In genomic region chr7:69186974-69187373, GRCh38 we compare ENCODE assay signal across 7 cellular contexts.
"Had no signal": no experiment of that assay in that cellular context is flagged by ENCODE, and none has a peak within 500 bp of the region (broad histone marks: within the 10 kb centered on the region; RNA-seq: fewer than 3 reads in every experiment).

No MANE protein-coding gene starts in this region.

- H3K27ac ChIP-seq: GM23248 had no signal

- FAIRE-seq: HTR-8/SVneo had no signal

- H3K9me3 ChIP-seq: HAP-1 had no signal

- H3K4me3 ChIP-seq: GM23248, HAP-1 had no signal

- H3K4me1 ChIP-seq: HAP-1 had no signal

- ATAC-seq: HCT116 had no signal

- DNase-seq: GM23248, GOT3, H7, KG1 had no signal

- H3K36me3 ChIP-seq: HAP-1 had no signal

- H3K9ac ChIP-seq: GM23248 had no signal
